ENCODE assay signal across 19 cellular contexts in the genomic region with DNA sequence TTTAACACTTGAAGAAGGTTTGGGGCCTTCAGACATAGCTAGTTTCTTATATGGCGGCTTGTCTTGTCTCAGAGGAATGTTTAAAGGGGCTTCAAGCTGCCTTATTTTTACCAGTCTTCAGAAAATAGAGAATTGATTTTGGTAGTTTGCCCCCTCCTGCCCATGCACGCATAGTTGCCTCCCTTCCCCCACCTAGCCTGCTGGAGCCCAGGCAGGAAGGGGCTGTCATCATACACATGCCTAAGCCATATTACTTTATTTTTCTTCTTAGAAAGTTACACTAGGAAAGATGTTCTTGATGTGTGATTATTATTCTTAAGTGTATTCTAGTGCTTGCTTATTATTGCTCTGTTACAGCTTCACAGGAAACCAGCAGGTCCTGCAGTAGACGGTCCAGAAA. TPM values are rescaled to one million over a fixed set of nuclear protein-coding genes. Genes with fewer than 3 reads are reported as not detected.
DNase-seq lines count a peak whose midpoint lies in the region; ATAC-seq and TF ChIP-seq lines count a peak whose summit lies in the region.
"Had no signal": no experiment of that assay in that cellular context is flagged by ENCODE, and none has a peak within 500 bp of the region (broad histone marks: within the 10 kb centered on the region; RNA-seq: fewer than 3 reads in every experiment).

No MANE protein-coding gene starts in this region.

- TF ChIP-seq POLR2A in uterus (IDR thresholded peaks at IDR 0.05): no peak

- H3K4me1 ChIP-seq in left ventricle myocardium inferior (peaks cover 70% of the 10 kb centered on the region), fibroblast of lung (ENCODE audit: control insufficient read depth, extremely low read depth, insufficient read depth, low read length) (peaks cover 4% of the 10 kb centered on the region), neural progenitor cell (peaks cover 45% of the 10 kb centered on the region), uterus (peaks cover 10 to 23% of the 10 kb centered on the region in 2 donors)

- TF ChIP-seq CTCF in left ventricle myocardium inferior (IDR thresholded peaks at IDR 0.05; ENCODE audit: borderline replicate concordance) (no peak), fibroblast of lung (conservative IDR thresholded peaks at IDR 0.05 in 1 of 2, IDR thresholded peaks at IDR 0.05 in 1 of 2; ENCODE audit: low read depth in 1 of 2, low read length in 2 of 2) (no peak), neural progenitor cell (IDR thresholded peaks at IDR 0.05) (no peak), uterus (IDR thresholded peaks at IDR 0.05) (no peak)

- peaks cover 43% of the 10 kb centered on the region for H3F3A ChIP-seq in neural progenitor cell (ENCODE audit: low read depth)

- H3K79me2 ChIP-seq in fibroblast of lung (ENCODE audit: control insufficient read depth, insufficient read depth, low read length) (peaks cover 18% of the 10 kb centered on the region), neural progenitor cell (ENCODE audit: low read depth) (peaks cover 99% of the 10 kb centered on the region)

- intact Hi-C loops in left ventricle myocardium inferior (cut with micrococcal nuclease): no loop called here
- intact Hi-C loops in left cardiac atrium (cut with DNase I): no loop called here
- intact Hi-C loops in uterus (cut with DNase I; ENCODE audit: low total_unique reads): no loop called here

- no peaks in the 10 kb centered on the region for H3K36me3 ChIP-seq in left ventricle myocardium inferior
- H3K36me3 ChIP-seq in fibroblast of lung (ENCODE audit: control insufficient read depth, insufficient read depth, low read length): no peaks in the 10 kb centered on the region
- no peaks in the 10 kb centered on the region for H3K36me3 ChIP-seq in neural progenitor cell
- no peaks in the 10 kb centered on the region for H3K36me3 ChIP-seq in uterus

- H3K27me3 Mint-ChIP-seq in neural progenitor cell (ENCODE audit: insufficient read depth, low read depth): peaks cover 2% of the 10 kb centered on the region
- H3K27me3 Mint-ChIP-seq in activated naive CD8-positive, alpha-beta T cell treated with anti-CD3 and anti-CD28 coated beads, Interleukin-2, amount 50 U/mL, for 24 hours: no peaks in the 10 kb centered on the region
- H3K27me3 Mint-ChIP-seq: CD8-positive, alpha-beta memory T cell had no signal

- DNase-seq in left ventricle myocardium inferior (no peak), left cardiac atrium (no peak), fibroblast of lung (ENCODE audit: low read depth in 2 of 2) (no peak), neural progenitor cell (ENCODE audit: low spot score) (no peak), uterus (no peak)
- DNase-seq in activated naive CD8-positive, alpha-beta T cell treated with anti-CD3 and anti-CD28 coated beads, Interleukin-2, amount 50 U/mL, for 24 hours: no peak
- no peak for DNase-seq in stimulated activated CD8-positive, alpha-beta memory T cell treated with anti-CD3 and anti-CD28 coated beads, Interleukin-4, amount 100 ng/mL, for 48 hours
- DNase-seq: activated CD4-positive, CD25-positive, alpha-beta regulatory T cell; activated naive CD4-positive, alpha-beta T cell treated with anti-CD3 and anti-CD28 coated beads for 36 hours; CD8-positive, alpha-beta memory T cell; cerebellar nuclear complex; KBM-7; mucosa of descending colon; NCI-H1436; NCI-H510A; stimulated activated naive CD4-positive, alpha-beta T cell had no signal

- ATAC-seq in left cardiac atrium (no peak), HG03342 (IDR thresholded peaks at IDR 0.05; ENCODE audit: unreplicated experiment) (no peak)
- no peak for ATAC-seq in activated naive CD8-positive, alpha-beta T cell treated with anti-CD3 and anti-CD28 coated beads, Interleukin-2, amount 50 U/mL, for 24 hours
- ATAC-seq: mucosa of descending colon, SK-N-SH treated with all-trans-retinoic acid at 6 μM for 48 hours had no signal

- peaks cover 25% of the 10 kb centered on the region for H3K36me3 Mint-ChIP-seq in neural progenitor cell
- H3K36me3 Mint-ChIP-seq in activated naive CD8-positive, alpha-beta T cell treated with anti-CD3 and anti-CD28 coated beads, Interleukin-2, amount 50 U/mL, for 24 hours (ENCODE audit: low read depth): no peaks in the 10 kb centered on the region

- peak overlapping the region; percentile 80 for H3K4me3 Mint-ChIP-seq in neural progenitor cell
- H3K4me3 Mint-ChIP-seq in activated naive CD8-positive, alpha-beta T cell treated with anti-CD3 and anti-CD28 coated beads, Interleukin-2, amount 50 U/mL, for 24 hours: no peak overlapping the region
- H3K4me3 Mint-ChIP-seq: activated naive CD4-positive, alpha-beta T cell treated with anti-CD3 and anti-CD28 coated beads for 36 hours; CD8-positive, alpha-beta memory T cell had no signal

- no peak overlapping the region for H3K27ac Mint-ChIP-seq in neural progenitor cell
- no peak overlapping the region for H3K27ac Mint-ChIP-seq in activated naive CD8-positive, alpha-beta T cell treated with anti-CD3 and anti-CD28 coated beads, Interleukin-2, amount 50 U/mL, for 24 hours
- H3K27ac Mint-ChIP-seq: activated naive CD4-positive, alpha-beta T cell treated with anti-CD3 and anti-CD28 coated beads for 36 hours; CD8-positive, alpha-beta memory T cell had no signal

- H3K4me3 ChIP-seq in left ventricle myocardium inferior (no peak overlapping the region), fibroblast of lung (replicated peaks in 1 of 4; ENCODE audit: control extremely low read depth in 1 of 4, insufficient read depth in 1 of 4, low read depth in 3 of 4, low read length in 4 of 4) (peak overlapping the region in 1 of 4 experiments; percentile 30), neural progenitor cell (no peak overlapping the region), uterus (peak overlapping the region in 1 of 2 donors; percentile 35)
- H3K4me3 ChIP-seq: mucosa of descending colon had no signal

- peak overlapping the region; percentile 76 for H3K27ac ChIP-seq in left ventricle myocardium inferior (replicated peaks)
- peak overlapping the region; percentile 75 for H3K27ac ChIP-seq in fibroblast of lung (ENCODE audit: insufficient read depth, low read length)
- no peak overlapping the region for H3K27ac ChIP-seq in neural progenitor cell
- H3K27ac ChIP-seq in uterus: peak overlapping the region; percentile 78 to 94

- H3K9me3 Mint-ChIP-seq in neural progenitor cell: no peaks in the 10 kb centered on the region
- H3K9me3 Mint-ChIP-seq in activated naive CD8-positive, alpha-beta T cell treated with anti-CD3 and anti-CD28 coated beads, Interleukin-2, amount 50 U/mL, for 24 hours: peaks cover under 1% of the 10 kb centered on the region

- H3K9ac ChIP-seq in fibroblast of lung (ENCODE audit: insufficient read depth, low read length): no peak overlapping the region
- H3K9ac ChIP-seq in neural progenitor cell: no peak overlapping the region

- peak overlapping the region; percentile 30 for H3K4me2 ChIP-seq in fibroblast of lung (ENCODE audit: extremely low read depth, insufficient read depth, low read length)
- peak overlapping the region; percentile 73 for H3K4me2 ChIP-seq in neural progenitor cell

- no peak overlapping the region for H2AFZ ChIP-seq in fibroblast of lung (ENCODE audit: low read length)
- no peak overlapping the region for H2AFZ ChIP-seq in neural progenitor cell (replicated peaks)

- H3K9me3 ChIP-seq in left ventricle myocardium inferior (replicated peaks) (no peaks in the 10 kb centered on the region), fibroblast of lung (ENCODE audit: control insufficient read depth, insufficient read depth, low read depth, low read length) (no peaks in the 10 kb centered on the region), neural progenitor cell (ENCODE audit: low read depth) (no peaks in the 10 kb centered on the region), uterus (no peaks in the 10 kb centered on the region)
- H3K9me3 ChIP-seq: mucosa of descending colon had no signal

- no peaks in the 10 kb centered on the region for H4K20me1 ChIP-seq in fibroblast of lung (ENCODE audit: control insufficient read depth, extremely low read depth, insufficient read depth, low read length)
- peaks cover 74% of the 10 kb centered on the region for H4K20me1 ChIP-seq in neural progenitor cell (ENCODE audit: low read depth)

- H3K27me3 ChIP-seq in left ventricle myocardium inferior (ENCODE audit: low read depth) (no peaks in the 10 kb centered on the region), fibroblast of lung (ENCODE audit: control insufficient read depth, insufficient read depth, low read length) (no peaks in the 10 kb centered on the region), neural progenitor cell (no peaks in the 10 kb centered on the region), uterus (no peaks in the 10 kb centered on the region)

- H3K4me1 Mint-ChIP-seq in neural progenitor cell: peaks cover 54% of the 10 kb centered on the region
- no peaks in the 10 kb centered on the region for H3K4me1 Mint-ChIP-seq in activated naive CD8-positive, alpha-beta T cell treated with anti-CD3 and anti-CD28 coated beads, Interleukin-2, amount 50 U/mL, for 24 hours
- H3K4me1 Mint-ChIP-seq: CD8-positive, alpha-beta memory T cell had no signal

RNA-seq across cellular contexts. Expression of gene PBX1, which starts 18.3 kb away (rescaled TPM):
- total RNA-seq in left ventricle myocardium inferior (73.2 TPM), left cardiac atrium (10 to 100 TPM; 64.7 to 75.0 TPM), fibroblast of lung (39.8 and 46.7 TPM in 2 replicates), neural progenitor cell (ENCODE audit: low replicate concordance) (75.0 and 91.1 TPM in 2 replicates), uterus (100 to 1,000 TPM; 122 to 831 (median 207) TPM)
- 43.1 and 47.2 TPM in 2 replicates for polyA plus RNA-seq in fibroblast of lung
- polyA plus RNA-seq in fibroblast of lung (2012): 31.1 and 38.6 TPM in 2 replicates
- polyA minus RNA-seq in fibroblast of lung (ENCODE audit: low replicate concordance): 103 and 112 TPM in 2 replicates
- total RNA-seq: OCI-LY7 had no signal
